ENCODE assay signal across 9 cellular contexts in genomic region chrX:71911023-71911730, GRCh38. TPM values are rescaled to one million over a fixed set of nuclear protein-coding genes. Genes with fewer than 3 reads are reported as not detected.
DNase-seq lines count a peak whose midpoint lies in the region; ATAC-seq, FAIRE-seq and TF ChIP-seq lines count a peak whose summit lies in the region.
"Had no signal": no experiment of that assay in that cellular context is flagged by ENCODE, and none has a peak within 500 bp of the region (broad histone marks: within the 10 kb centered on the region; RNA-seq: fewer than 3 reads in every experiment).

No MANE protein-coding gene starts in this region.

- FAIRE-seq in astrocyte (lab: Jason Lieb, UNC) (no peak), RCC 7860 (lab: Jason Lieb, UNC) (no peak)

- H3K27ac Mint-ChIP-seq in astrocyte (ENCODE audit: unreplicated experiment) (no peak overlapping the region), immature natural killer cell (no peak overlapping the region)

- no peak for TF ChIP-seq CTCF in astrocyte (IDR thresholded peaks at IDR 0.05; ENCODE audit: insufficient read depth, low read depth, low read length)

- H3K27ac ChIP-seq in astrocyte (ENCODE audit: low read depth, low read length): no peak overlapping the region

- H3K36me3 Mint-ChIP-seq in astrocyte (ENCODE audit: low read depth, unreplicated experiment): no peaks in the 10 kb centered on the region
- no peaks in the 10 kb centered on the region for H3K36me3 Mint-ChIP-seq in immature natural killer cell

- peak overlapping the region; percentile 86 for H3K4me2 ChIP-seq in astrocyte (ENCODE audit: low read length)

- DNase-seq in DMS53 (lab: John Stamatoyannopoulos, UW) (peak; percentile 63), NOMO-1 treated with DMSO at 0.1 percent for 48 hours (lab: John Stamatoyannopoulos, UW; ENCODE audit: unreplicated experiment) (peak; percentile 14), astrocyte (ENCODE audit: low read depth) (no peak), immature natural killer cell (peak; percentile 15 to 33 (median 30)), occipital lobe (lab: John Stamatoyannopoulos, UW) (no peak), RCC 7860 (ENCODE audit: low spot score) (no peak)
- peak; percentile 8 for DNase-seq in stimulated activated CD4-positive, alpha-beta T cell treated with anti-CD3 and anti-CD28 coated beads, Interleukin-4, amount 100 ng/mL, for 48 hours (ENCODE audit: low read depth in 2 of 2)

- H3K4me3 Mint-ChIP-seq in astrocyte (ENCODE audit: unreplicated experiment) (peak overlapping the region; percentile 87), immature natural killer cell (peak overlapping the region; percentile 35 to 56 (median 40))

- peak overlapping the region; percentile 69 for H2AFZ ChIP-seq in astrocyte (ENCODE audit: low read depth, low read length)

- H3K27me3 Mint-ChIP-seq in astrocyte (ENCODE audit: low read depth, unreplicated experiment) (no peaks in the 10 kb centered on the region), immature natural killer cell (ENCODE audit: low read depth in 3 of 3) (peaks cover 6 to 26% (median 21%) of the 10 kb centered on the region in 3 donors)

- H3K9me3 Mint-ChIP-seq in astrocyte (ENCODE audit: unreplicated experiment) (no peaks in the 10 kb centered on the region), immature natural killer cell (no peaks in the 10 kb centered on the region)

- no peaks in the 10 kb centered on the region for H3K36me3 ChIP-seq in astrocyte (ENCODE audit: insufficient read depth, low read length)

- no peak for ATAC-seq in HG03135 (IDR thresholded peaks at IDR 0.05; ENCODE audit: unreplicated experiment)
- ATAC-seq: left colon had no signal

- peak overlapping the region; percentile 59 for H3K9ac ChIP-seq in astrocyte (ENCODE audit: low read length)

- no peaks in the 10 kb centered on the region for H3K9me3 ChIP-seq in astrocyte (ENCODE audit: insufficient read depth, low read depth, low read length)

- no peaks in the 10 kb centered on the region for H3K27me3 ChIP-seq in astrocyte (ENCODE audit: insufficient read depth, low read length)

- H3K4me3 ChIP-seq in astrocyte (ENCODE audit: insufficient read depth, low read depth, low read length): peak overlapping the region; percentile 49

- H4K20me1 ChIP-seq in astrocyte (ENCODE audit: insufficient read depth, low read length): no peaks in the 10 kb centered on the region

- no peaks in the 10 kb centered on the region for H3K4me1 ChIP-seq in astrocyte (ENCODE audit: insufficient read depth, low read length)

- H3K4me1 Mint-ChIP-seq in astrocyte (ENCODE audit: low read depth, unreplicated experiment) (peaks cover 18% of the 10 kb centered on the region), immature natural killer cell (no peaks in the 10 kb centered on the region)

- H3K79me2 ChIP-seq in astrocyte (ENCODE audit: insufficient read depth, low read length): no peaks in the 10 kb centered on the region

RNA-seq across cellular contexts. Expression of gene NHSL2, which starts 0.5 kb away (rescaled TPM):
- total RNA-seq in astrocyte (13.0 and 14.8 TPM in 2 replicates), occipital lobe (0.78 TPM)
- polyA plus RNA-seq in immature natural killer cell: 10 to 100 TPM; 10.2 to 29.0 (median 10.6) TPM

Comparison
In these comparisons a context has a peak if more than half of its experiments do, and no peak if none do; other contexts are left out.
1. DNase-seq: peak in DMS53 (single experiment), NOMO-1 treated with DMSO at 0.1 percent for 48 hours (single experiment), immature natural killer cell (3 of 3) and stimulated activated CD4-positive, alpha-beta T cell treated with anti-CD3 and anti-CD28 coated beads, Interleukin-4, amount 100 ng/mL, for 48 hours (2 of 2); none in astrocyte (single experiment), occipital lobe (single experiment) and RCC 7860 (single experiment).